Comparison of ENCODE assay signal across 9 cellular contexts in genomic region chr10:24207781-24208611, GRCh38. TPM values are rescaled to one million over a fixed set of nuclear protein-coding genes. Genes with fewer than 3 reads are reported as not detected.
DNase-seq lines count a peak whose midpoint lies in the region; ATAC-seq, FAIRE-seq and TF ChIP-seq lines count a peak whose summit lies in the region.
"Had no signal": no experiment of that assay in that cellular context is flagged by ENCODE, and none has a peak within 500 bp of the region (broad histone marks: within the 10 kb centered on the region; RNA-seq: fewer than 3 reads in every experiment).

No MANE protein-coding gene starts in this region.

- CTCF ChIA-PET in HepG2 (lab: Yijun Ruan, JAX; ENCODE audit: low intra/inter-chr PET ratio, low total read pairs), result no interaction called here

- no peak for TF ChIP-seq CTCF in body of pancreas (IDR thresholded peaks at IDR 0.05)
- no peak for TF ChIP-seq CTCF in HepG2 (CRISPR knock-in tag; IDR thresholded peaks at IDR 0.05)
- no peak for TF ChIP-seq CTCF in thoracic aorta (IDR thresholded peaks at IDR 0.05)

- intact Hi-C loops in body of pancreas (cut with DNase I) (no loop called here), HepG2 (cut with micrococcal nuclease; ENCODE audit: unreplicated experiment) (loop anchor here (5.0 kb wide), 1 partner anchor 109 kb away; no protein-coding TSS in a partner anchor)

- no peaks in the 10 kb centered on the region for H3K27me3 ChIP-seq in body of pancreas
- no peaks in the 10 kb centered on the region for H3K27me3 ChIP-seq in HepG2 (ENCODE audit: control insufficient read depth in 1 of 2, insufficient read depth in 2 of 2, low read length in 2 of 2)
- no peaks in the 10 kb centered on the region for H3K27me3 ChIP-seq in thoracic aorta (replicated peaks; ENCODE audit: insufficient read depth)

- BruUV-seq in HepG2 (replicated peaks; lab: Mats Ljungman, UMichigan), result no TSS peak

- in situ Hi-C loops in HepG2 (cut with HindIII; ENCODE audit: extremely low pct_ligation_motif_present, low pct_unique_long_range_greater_than_20kb), result loop anchor here (10.0 kb wide), 1 partner anchor 347 kb away; no protein-coding TSS in a partner anchor

- peaks cover 35% of the 10 kb centered on the region for H3K4me1 ChIP-seq in body of pancreas
- H3K4me1 ChIP-seq in HepG2 (ENCODE audit: insufficient read depth, low read length), result peaks cover 53% of the 10 kb centered on the region
- peaks cover 3 to 41% of the 10 kb centered on the region in 2 donors for H3K4me1 ChIP-seq in thoracic aorta (ENCODE audit: control insufficient read depth in 1 of 2, low read depth in 2 of 2)

- ATAC-seq in body of pancreas (peak; percentile 82), HepG2 (peak; percentile 72), thoracic aorta (ENCODE audit: insufficient number of reproducible peaks, low FRiP score, low read depth) (peak; percentile 45), GM18502 (IDR thresholded peaks at IDR 0.05; ENCODE audit: poor library complexity, unreplicated experiment) (no peak), GM18861 (IDR thresholded peaks at IDR 0.05; ENCODE audit: unreplicated experiment) (no peak), HG02870 (IDR thresholded peaks at IDR 0.05; ENCODE audit: unreplicated experiment) (no peak)
- ATAC-seq: activated CD4-positive, alpha-beta T cell treated with anti-CD3 and anti-CD28 coated beads for 36 hours had no signal

- peak in 1 of 3 donors; percentile 10 for TF ChIP-seq POLR2A in body of pancreas (IDR thresholded peaks at IDR 0.05)
- TF ChIP-seq POLR2A in HepG2 (IDR thresholded peaks at IDR 0.05; ENCODE audit: insufficient read depth in 1 of 2, low read depth in 2 of 2, low read length in 2 of 2), result no peak

- TF ChIP-seq EP300 in HepG2 (IDR thresholded peaks at IDR 0.05; ENCODE audit: low read depth in 2 of 2, low read length in 2 of 2), result peak; percentile 20 to 79; a peak in 2 of 4 replicates
- peak; percentile 62; the same call in 1 of the 2 replicates for TF ChIP-seq EP300 in HepG2 (CRISPR knock-in tag; IDR thresholded peaks at IDR 0.05; ENCODE audit: borderline replicate concordance)

- H3K79me2 ChIP-seq in HepG2 (ENCODE audit: insufficient read depth, low read length), result peaks cover 14% of the 10 kb centered on the region

- H3K27ac ChIP-seq in body of pancreas (peak overlapping the region; percentile 87 to 97 (median 90)), HepG2 (ENCODE audit: extremely low read length, insufficient read depth, low read length) (peak overlapping the region; percentile 90), thoracic aorta (peak overlapping the region; percentile 60 to 71)

- H3K4me3 ChIP-seq in body of pancreas, result peak overlapping the region in 1 of 2 donors; percentile 4
- H3K4me3 ChIP-seq in HepG2 (replicated peaks in 1 of 3; ENCODE audit: insufficient read depth in 1 of 3, low read depth in 2 of 3, low read length in 3 of 3), result peak overlapping the region; percentile 70 to 88 (median 80)
- H3K4me3 ChIP-seq in thoracic aorta, result peak overlapping the region; percentile 72

- H3K9ac ChIP-seq in HepG2 (ENCODE audit: insufficient read depth, low read depth, low read length), result peak overlapping the region; percentile 79

- H3K4me2 ChIP-seq in HepG2 (ENCODE audit: low read depth, low read length), result peak overlapping the region; percentile 84

- peak; percentile 9 for DNase-seq in NCI-H345 (lab: John Stamatoyannopoulos, UW)
- DNase-seq in NCI-H345 treated with DMSO at 0.1 percent for 48 hours (lab: John Stamatoyannopoulos, UW; ENCODE audit: unreplicated experiment), result no peak
- DNase-seq in body of pancreas, result peak; percentile 47 to 80 (median 60)
- DNase-seq in HepG2 (ENCODE audit: low spot score), result peak; percentile 94
- DNase-seq in thoracic aorta (ENCODE audit: low spot score), result no peak

- peak; percentile 86 for FAIRE-seq in HepG2 (lab: Jason Lieb, UNC)

- WGBS in body of pancreas, 2 donors, result 11 to 13% methylated on average over 13 of the region's 13 CpGs
- 2% methylated on average over 13 of the region's 13 CpGs for WGBS in HepG2 (ENCODE audit: low lambda C conversion rate)

- H2AFZ ChIP-seq in HepG2 (ENCODE audit: low read length), result no peak overlapping the region

- no peak for TF ChIP-seq RAD21 in HepG2 (CRISPR knock-in tag; IDR thresholded peaks at IDR 0.05)

- POLR2A ChIA-PET in HepG2 (lab: Yijun Ruan, JAX), result interaction anchor here (0.8 to 1.1 kb wide), 3 partner anchors 10 to 1021 kb away, joined by 3 to 4 read pairs (median 3); no protein-coding TSS in a partner anchor

- H4K20me1 ChIP-seq in HepG2 (ENCODE audit: insufficient read depth, low read length), result peaks cover 4% of the 10 kb centered on the region; the same call in 1 of the 2 replicates

- H3K9me3 ChIP-seq in body of pancreas, result no peaks in the 10 kb centered on the region
- H3K9me3 ChIP-seq in HepG2 (ENCODE audit: low read length), result no peaks in the 10 kb centered on the region
- no peaks in the 10 kb centered on the region for H3K9me3 ChIP-seq in thoracic aorta

- H3K36me3 ChIP-seq in body of pancreas (replicated peaks in 1 of 2; ENCODE audit: insufficient read depth in 1 of 2, low read depth in 2 of 2) (no peaks in the 10 kb centered on the region), HepG2 (replicated peaks in 1 of 2; ENCODE audit: control insufficient read depth in 1 of 2, insufficient read depth in 2 of 2, low read length in 2 of 2) (no peaks in the 10 kb centered on the region), thoracic aorta (no peaks in the 10 kb centered on the region)

TF ChIP-seq in HepG2, 621 proteins besides CTCF, POLR2A, EP300 and RAD21 (continues in another document):
- no peak for TF ChIP-seq ZNF296 (CRISPR knock-in tag; conservative IDR thresholded peaks at IDR 0.05)
- no peak for TF ChIP-seq ZNF761 (CRISPR knock-in tag; conservative IDR thresholded peaks at IDR 0.05)
- TF ChIP-seq ZNF713 (CRISPR knock-in tag; IDR thresholded peaks at IDR 0.05), result no peak
- TF ChIP-seq MEIS1 (CRISPR knock-in tag; IDR thresholded peaks at IDR 0.05; ENCODE audit: borderline replicate concordance), result no peak
- TF ChIP-seq ONECUT2 (CRISPR knock-in tag; IDR thresholded peaks at IDR 0.05), result peak; percentile 33; the same call in 1 of the 2 replicates
- TF ChIP-seq ZSCAN22 (CRISPR knock-in tag; IDR thresholded peaks at IDR 0.05), result no peak
- TF ChIP-seq PHF21A (CRISPR knock-in tag; IDR thresholded peaks at IDR 0.05), result peak; percentile 15; the same call in 1 of the 2 replicates
- no peak for TF ChIP-seq ZNF282 (IDR thresholded peaks at IDR 0.05; ENCODE audit: partially characterized antibody)
- no peak for TF ChIP-seq MIER3 (CRISPR knock-in tag; IDR thresholded peaks at IDR 0.05; ENCODE audit: borderline replicate concordance)
- no peak for TF ChIP-seq KLF13 (CRISPR knock-in tag; IDR thresholded peaks at IDR 0.05)
- TF ChIP-seq POLR2AphosphoS5 (IDR thresholded peaks at IDR 0.05; ENCODE audit: low read depth, low read length), result no peak
- no peak for TF ChIP-seq SNAI1 (CRISPR knock-in tag; IDR thresholded peaks at IDR 0.05; ENCODE audit: borderline replicate concordance)
- TF ChIP-seq MED13 (CRISPR knock-in tag; IDR thresholded peaks at IDR 0.05), result 0 out of 2 replicates have a peak, but pooled peaks have one; percentile 30
- TF ChIP-seq ZNF468 (CRISPR knock-in tag; IDR thresholded peaks at IDR 0.05), result no peak
- TF ChIP-seq CSRNP1 (CRISPR knock-in tag; IDR thresholded peaks at IDR 0.05), result no peak
- TF ChIP-seq TCF12 (IDR thresholded peaks at IDR 0.05), result no peak
- TF ChIP-seq TCF12 (CRISPR knock-in tag; IDR thresholded peaks at IDR 0.05), result no peak
- TF ChIP-seq CBX2 (IDR thresholded peaks at IDR 0.05; ENCODE audit: low read depth, low read length), result no peak
- TF ChIP-seq CBX2 (CRISPR knock-in tag; IDR thresholded peaks at IDR 0.05; ENCODE audit: low read depth), result no peak
- 0 out of 2 replicates have a peak, but pooled peaks have one; percentile 40 for TF ChIP-seq ZNF614 (CRISPR knock-in tag; IDR thresholded peaks at IDR 0.05; ENCODE audit: borderline replicate concordance)

RNA-seq across cellular contexts. Expression of gene KIAA1217, which starts 0.9 kb away (rescaled TPM):
- total RNA-seq in body of pancreas (10 to 100 TPM; 25.9 to 36.9 TPM), HepG2 (2016; rRNA removed; fragmentation: Illumina TruSeq; extraction: Trizol) (9.8 and 10.9 TPM in 2 replicates), thoracic aorta (10 to 100 TPM; 15.2 to 15.6 TPM)
- 1.8 and 2.3 TPM in 2 replicates for total RNA-seq in HepG2 (2016; cell fraction: cytosol; rRNA removed; fragmentation: Illumina TruSeq; extraction: Trizol; ENCODE audit: low read depth)
- total RNA-seq in HepG2 (2016; cell fraction: insoluble cytoplasmic fraction; rRNA removed; fragmentation: Illumina TruSeq; extraction: Trizol), result 9.5 and 10.5 TPM in 2 replicates
- 4.8 and 5.4 TPM in 2 replicates for total RNA-seq in HepG2 (2016; cell fraction: membrane; rRNA removed; fragmentation: Illumina TruSeq; extraction: Trizol)
- 34.3 and 43.9 TPM in 2 replicates for total RNA-seq in HepG2 (2016; cell fraction: nucleus; rRNA removed; fragmentation: Illumina TruSeq; extraction: Trizol)
- polyA plus RNA-seq in HepG2 (2011; rRNA removed), result 4.6 and 5.3 TPM in 2 replicates
- polyA plus RNA-seq in HepG2 (2011; cell fraction: cytosol; rRNA removed), result 1.2 and 1.7 TPM in 2 replicates
- 17.6 and 20.1 TPM in 2 replicates for polyA plus RNA-seq in HepG2 (2011; cell fraction: nucleus; rRNA removed)
- polyA plus RNA-seq in HepG2 (2012), result 7.9 and 11.0 TPM in 2 replicates
- 0.28 and 0.31 TPM in 2 replicates for polyA plus RNA-seq in HepG2 (2016; cell fraction: cytosol; fragmentation: Illumina TruSeq; extraction: Trizol; ENCODE audit: low read depth)
- polyA plus RNA-seq in HepG2 (2016; cell fraction: insoluble cytoplasmic fraction; fragmentation: Illumina TruSeq; extraction: Trizol; ENCODE audit: low read depth), result 6.1 and 8.9 TPM in 2 replicates
- 0.71 and 0.95 TPM in 2 replicates for polyA plus RNA-seq in HepG2 (2016; cell fraction: membrane; fragmentation: Illumina TruSeq; extraction: Trizol; ENCODE audit: low read depth)
- 22.8 and 22.9 TPM in 2 replicates for polyA plus RNA-seq in HepG2 (2016; cell fraction: nucleus; fragmentation: Illumina TruSeq; extraction: Trizol; ENCODE audit: insufficient read depth, low read depth)
- polyA minus RNA-seq in HepG2 (2011; rRNA and poly(A)+ RNA removed; ENCODE audit: low replicate concordance), result 1.9 and 8.7 TPM in 2 replicates
- polyA minus RNA-seq in HepG2 (2011; cell fraction: cytosol; rRNA and poly(A)+ RNA removed), result 5.4 and 5.5 TPM in 2 replicates
- polyA minus RNA-seq in HepG2 (2011; cell fraction: nucleus; rRNA and poly(A)+ RNA removed), result 37.7 and 40.9 TPM in 2 replicates

Comparison
In these comparisons a context has a peak if more than half of its experiments do, and no peak if none do; other contexts are left out.
1. DNase-seq: peak in NCI-H345 (single experiment), body of pancreas (4 of 4) and HepG2 (single experiment); none in NCI-H345 treated with DMSO at 0.1 percent for 48 hours (single experiment) and thoracic aorta (single experiment).
2. ATAC-seq: peak in body of pancreas (single experiment), HepG2 (single experiment) and thoracic aorta (single experiment); none in GM18502 (single experiment), GM18861 (single experiment) and HG02870 (single experiment).
3. Peak in every context shown above with its lines, with median percentiles within 50 percentile points of each other: H3K27ac ChIP-seq.